1 cellular context compared by ENCODE assay signal in genomic region chr6:146595981-146596731, GRCh38.
TF ChIP-seq lines count a peak whose summit lies in the region.

No MANE protein-coding gene starts in this region.

TF ChIP-seq in HepG2, 621 proteins besides CTCF, POLR2A, EP300 and RAD21 (continued from another document):
- TF ChIP-seq MYPOP (CRISPR knock-in tag; IDR thresholded peaks at IDR 0.05) (no peak), TBX2 (CRISPR knock-in tag; IDR thresholded peaks at IDR 0.05; ENCODE audit: borderline replicate concordance) (no peak), KDM5B (CRISPR knock-in tag; IDR thresholded peaks at IDR 0.05; ENCODE audit: borderline replicate concordance) (no peak), ZNF704 (CRISPR knock-in tag; IDR thresholded peaks at IDR 0.05; ENCODE audit: borderline replicate concordance) (no peak), ZNF629 (CRISPR knock-in tag; conservative IDR thresholded peaks at IDR 0.05) (no peak), ZNF264 (CRISPR knock-in tag; IDR thresholded peaks at IDR 0.05) (no peak), ZNF788 (CRISPR knock-in tag; IDR thresholded peaks at IDR 0.05; ENCODE audit: borderline replicate concordance) (no peak), NFYB (CRISPR knock-in tag; IDR thresholded peaks at IDR 0.05) (no peak), HHEX (CRISPR knock-in tag; IDR thresholded peaks at IDR 0.05) (no peak), BRD4 (CRISPR knock-in tag; IDR thresholded peaks at IDR 0.05) (no peak), HNRNPLL (IDR thresholded peaks at IDR 0.05; ENCODE audit: low read depth, low read length, poor library complexity, severe bottlenecking) (no peak), TBX3 (IDR thresholded peaks at IDR 0.05; ENCODE audit: borderline replicate concordance) (no peak)
TF ChIP-seq in HepG2: peak in this region for 0.
